In genomic region chr17:7177954-7178477, GRCh38 we compare ENCODE assay signal across 8 cellular contexts. TPM values are rescaled to one million over a fixed set of nuclear protein-coding genes. Genes with fewer than 3 reads are reported as not detected.
A peak's percentile ranks its signal among the peaks of the same experiment; 100 is the strongest.
DNase-seq lines count a peak whose midpoint lies in the region; ATAC-seq and TF ChIP-seq lines count a peak whose summit lies in the region.

No MANE protein-coding gene starts in this region.

- H3K36me3 ChIP-seq in PC-9 (ENCODE audit: low read depth): no peaks in the 10 kb centered on the region

- H3F3A ChIP-seq in PC-9 (ENCODE audit: insufficient read depth, low read depth): peaks cover 29% of the 10 kb centered on the region; the same call in 1 of the 2 replicates

- POLR2A ChIA-PET in PC-9 (lab: Charles Lee; ENCODE audit: unreplicated experiment): interaction anchor here (0.6 kb wide), 1 partner anchor 1692 kb away, joined by 3 read pairs; the partner anchor contains the start of genes DERL2 and MIS12

- peaks cover 4% of the 10 kb centered on the region for H3K4me1 ChIP-seq in PC-9 (replicated peaks; ENCODE audit: insufficient read depth)

- no peaks in the 10 kb centered on the region for H3K27me3 ChIP-seq in PC-9 (ENCODE audit: insufficient read depth, low read depth)

- TF ChIP-seq CTCF in PC-9 (conservative IDR thresholded peaks at IDR 0.05) (no peak), endothelial cell (IDR thresholded peaks at IDR 0.05; ENCODE audit: unreplicated experiment) (no peak)

- H3K36me3 Mint-ChIP-seq in endothelial cell (ENCODE audit: low read depth, unreplicated experiment): no peaks in the 10 kb centered on the region

- intact Hi-C loops in PC-9 (cut with micrococcal nuclease; ENCODE audit: unreplicated experiment) (loop anchor here (1.0 to 5.0 kb wide), 3 partner anchors 41 to 132 kb away; no protein-coding TSS in a partner anchor), posterior vena cava (cut with DNase I) (no loop called here)

- BruUV-seq in PC-9 (replicated peaks; lab: Mats Ljungman, UMichigan): no TSS peak

- no peaks in the 10 kb centered on the region for H3K9me2 ChIP-seq in PC-9 (ENCODE audit: insufficient read depth)

- no peaks in the 10 kb centered on the region for H3K9me3 Mint-ChIP-seq in endothelial cell (ENCODE audit: unreplicated experiment)

- CTCF ChIA-PET in PC-9 (lab: Charles Lee): interaction anchor here (0.6 to 1.2 kb wide), 9 partner anchors 21 to 1710 kb away, joined by 3 to 7 read pairs (median 4); no protein-coding TSS in a partner anchor

- no peaks in the 10 kb centered on the region for H4K20me1 ChIP-seq in PC-9 (ENCODE audit: insufficient read depth)

- H2AFZ ChIP-seq in PC-9: peak overlapping the region; percentile 89

- DNase-seq in NCI-H1694 treated with DMSO at 0.1 percent for 48 hours (lab: John Stamatoyannopoulos, UW) (peak; percentile 13), NCI-H1694 (lab: John Stamatoyannopoulos, UW) (no peak), PC-9 (peak; percentile 41 to 44), endothelial cell (ENCODE audit: low spot score) (peak; percentile 31), posterior vena cava (ENCODE audit: low spot score) (peak; percentile 56), NAMALWA (ENCODE audit: low spot score) (no peak), ACHN (no peak)

- peak overlapping the region; percentile 98 for H3K4me2 ChIP-seq in PC-9

- H3K79me2 ChIP-seq in PC-9 (ENCODE audit: low read depth): no peaks in the 10 kb centered on the region

- H3K9me3 ChIP-seq in PC-9 (ENCODE audit: insufficient read depth, low read depth): peaks cover 7% of the 10 kb centered on the region; the same call in 1 of the 2 replicates

- no peak for ATAC-seq in GM21528 (IDR thresholded peaks at IDR 0.05; ENCODE audit: low FRiP score, unreplicated experiment)

- no peak overlapping the region for H3K27ac ChIP-seq in PC-9

- in situ Hi-C loops in ACHN (cut with HindIII; ENCODE audit: low pct_ligation_motif_present, low pct_unique_long_range_greater_than_20kb, low sequenced_read_pairs): no loop called here

- peaks cover 9% of the 10 kb centered on the region for H3K4me1 Mint-ChIP-seq in endothelial cell (ENCODE audit: unreplicated experiment)

- H3K4me3 ChIP-seq in PC-9: peak overlapping the region; percentile 76

- H3K27ac Mint-ChIP-seq in endothelial cell (ENCODE audit: unreplicated experiment): peak overlapping the region; percentile 95

- H3K4me3 Mint-ChIP-seq in endothelial cell (ENCODE audit: unreplicated experiment): no peak overlapping the region

- H3K27me3 Mint-ChIP-seq in endothelial cell (ENCODE audit: unreplicated experiment): peaks cover 4% of the 10 kb centered on the region

RNA-seq across cellular contexts. Expression of gene ASGR1, which starts 1.2 kb away (rescaled TPM):
- total RNA-seq in PC-9 (2021): 3.5 and 5.9 TPM in 2 replicates
- total RNA-seq in endothelial cell (ENCODE audit: unreplicated experiment): 23.9 TPM
- total RNA-seq in posterior vena cava: 1 to 10 TPM; 1.2 to 2.2 TPM

RNA-seq across cellular contexts. Expression of gene DLG4, which starts 41.6 kb away (rescaled TPM):
- total RNA-seq in PC-9 (2021) (27.1 and 32.8 TPM in 2 replicates), endothelial cell (ENCODE audit: unreplicated experiment) (44.3 TPM), posterior vena cava (10 to 100 TPM; 20.8 to 21.2 TPM)

RNA-seq across cellular contexts. Expression of gene ACADVL, which starts 41.7 kb away (rescaled TPM):
- total RNA-seq in PC-9 (2021): 531 and 604 TPM in 2 replicates
- total RNA-seq in endothelial cell (ENCODE audit: unreplicated experiment): 281 TPM
- total RNA-seq in posterior vena cava: 100 to 1,000 TPM; 444 to 567 TPM

RNA-seq across cellular contexts. Expression of gene DVL2, which starts 56.3 kb away (rescaled TPM):
- total RNA-seq in PC-9 (2021) (77.9 and 86.8 TPM in 2 replicates), endothelial cell (ENCODE audit: unreplicated experiment) (58.2 TPM), posterior vena cava (10 to 100 TPM; 21.9 to 26.7 TPM)

Comparison
In these comparisons a context has a peak if more than half of its experiments do, and no peak if none do; other contexts are left out.
1. DNase-seq: peak in NCI-H1694 treated with DMSO at 0.1 percent for 48 hours (single experiment), PC-9 (2 of 2), endothelial cell (single experiment) and posterior vena cava (single experiment); none in NCI-H1694 (single experiment), NAMALWA (single experiment) and ACHN (single experiment).